ENCODE assay signal across 27 cellular contexts in genomic region chr7:121303422-121304171, GRCh38. TPM values are rescaled to one million over a fixed set of nuclear protein-coding genes. Genes with fewer than 3 reads are reported as not detected.
DNase-seq lines count a peak whose midpoint lies in the region; ATAC-seq and TF ChIP-seq lines count a peak whose summit lies in the region.
"Had no signal": no experiment of that assay in that cellular context is flagged by ENCODE, and none has a peak within 500 bp of the region (broad histone marks: within the 10 kb centered on the region; RNA-seq: fewer than 3 reads in every experiment).

No MANE protein-coding gene starts in this region.

- no peaks in the 10 kb centered on the region for H3K27me3 Mint-ChIP-seq in endodermal cell (ENCODE audit: insufficient read depth)
- no peaks in the 10 kb centered on the region for H3K27me3 Mint-ChIP-seq in stimulated activated memory B cell treated with anti-CD40 and anti-IgM and Interleukin-4, amounts not matched to agents 10 μg/mL and 1 μg/mL and 100 μg/mL, for 72 hours
- H3K27me3 Mint-ChIP-seq: activated naive CD4-positive, alpha-beta T cell treated with anti-CD3 and anti-CD28 coated beads, Interleukin-2, amount 10 ng/mL, durations not matched to agents 7 days and 5 days had no signal

- H3K9me3 Mint-ChIP-seq in endodermal cell, result no peaks in the 10 kb centered on the region
- no peaks in the 10 kb centered on the region for H3K9me3 Mint-ChIP-seq in stimulated activated memory B cell treated with anti-CD40 and anti-IgM and Interleukin-4, amounts not matched to agents 10 μg/mL and 1 μg/mL and 100 μg/mL, for 72 hours
- H3K9me3 Mint-ChIP-seq: activated naive CD4-positive, alpha-beta T cell treated with anti-CD3 and anti-CD28 coated beads, Interleukin-2, amount 10 ng/mL, durations not matched to agents 7 days and 5 days; neural crest cell; stimulated activated effector memory CD8-positive, alpha-beta T cell treated with anti-CD3 and anti-CD28 coated beads, Interleukin-12 subunit alpha, Interleukin-12 subunit beta, amount 100 ng/mL, for 72 hours had no signal

- ATAC-seq in stimulated activated memory B cell treated with anti-CD40 and anti-IgM and Interleukin-4, amounts not matched to agents 10 μg/mL and 1 μg/mL and 100 μg/mL, for 72 hours, result no peak
- ATAC-seq in Right ventricle myocardium superior (ENCODE audit: poor library complexity), result no peak
- ATAC-seq in GM21619 (IDR thresholded peaks at IDR 0.05; ENCODE audit: unreplicated experiment), result no peak
- ATAC-seq: activated CD4-positive, alpha-beta T cell treated with anti-CD3 and anti-CD28 coated beads for 36 hours; activated CD8-positive, alpha-beta T cell treated with anti-CD3 and anti-CD28 coated beads, Interleukin-2, amount 10 ng/mL, durations not matched to agents 7 days and 5 days; left lung; pancreas; stimulated activated effector memory CD8-positive, alpha-beta T cell treated with anti-CD3 and anti-CD28 coated beads, Interleukin-12 subunit alpha, Interleukin-12 subunit beta, amount 100 ng/mL, for 72 hours had no signal

- H3K4me1 ChIP-seq in endodermal cell (ENCODE audit: control insufficient read depth, insufficient read depth, low read length), result peaks cover 2% of the 10 kb centered on the region
- H3K4me1 ChIP-seq: pancreas had no signal

- peak overlapping the region; percentile 54 for H3K4me3 ChIP-seq in SK-N-MC
- H3K4me3 ChIP-seq in endodermal cell (ENCODE audit: low read length), result no peak overlapping the region
- H3K4me3 ChIP-seq: left lung, pancreas, PC-9 had no signal

- H3K27me3 ChIP-seq in endodermal cell (ENCODE audit: control insufficient read depth, insufficient read depth, low read length, poor library complexity, severe bottlenecking), result no peaks in the 10 kb centered on the region
- H3K27me3 ChIP-seq: left lung, pancreas had no signal

- no peak overlapping the region for H3K4me3 Mint-ChIP-seq in endodermal cell
- H3K4me3 Mint-ChIP-seq in stimulated activated memory B cell treated with anti-CD40 and anti-IgM and Interleukin-4, amounts not matched to agents 10 μg/mL and 1 μg/mL and 100 μg/mL, for 72 hours, result no peak overlapping the region
- H3K4me3 Mint-ChIP-seq: activated CD4-positive, alpha-beta T cell treated with anti-CD3 and anti-CD28 coated beads for 36 hours; activated CD8-positive, alpha-beta T cell treated with anti-CD3 and anti-CD28 coated beads, Interleukin-2, amount 10 ng/mL, durations not matched to agents 7 days and 5 days; activated naive CD4-positive, alpha-beta T cell treated with anti-CD3 and anti-CD28 coated beads, Interleukin-2, amount 10 ng/mL, durations not matched to agents 7 days and 5 days; neural crest cell; stimulated activated effector memory CD8-positive, alpha-beta T cell treated with anti-CD3 and anti-CD28 coated beads, Interleukin-12 subunit alpha, Interleukin-12 subunit beta, amount 100 ng/mL, for 72 hours had no signal

- H3K27ac Mint-ChIP-seq in endodermal cell, result no peak overlapping the region
- peak overlapping the region; percentile 49 for H3K27ac Mint-ChIP-seq in stimulated activated memory B cell treated with anti-CD40 and anti-IgM and Interleukin-4, amounts not matched to agents 10 μg/mL and 1 μg/mL and 100 μg/mL, for 72 hours
- H3K27ac Mint-ChIP-seq: activated CD4-positive, alpha-beta T cell treated with anti-CD3 and anti-CD28 coated beads for 36 hours; activated CD8-positive, alpha-beta T cell treated with anti-CD3 and anti-CD28 coated beads, Interleukin-2, amount 10 ng/mL, durations not matched to agents 7 days and 5 days; activated naive CD4-positive, alpha-beta T cell treated with anti-CD3 and anti-CD28 coated beads, Interleukin-2, amount 10 ng/mL, durations not matched to agents 7 days and 5 days; stimulated activated effector memory CD8-positive, alpha-beta T cell treated with anti-CD3 and anti-CD28 coated beads, Interleukin-12 subunit alpha, Interleukin-12 subunit beta, amount 100 ng/mL, for 72 hours had no signal

- peak; percentile 30 for DNase-seq in DMS 273 (lab: John Stamatoyannopoulos, UW; ENCODE audit: unreplicated experiment)
- DNase-seq in DMS 273 treated with DMSO at 0.1 percent for 48 hours (lab: John Stamatoyannopoulos, UW), result no peak
- no peak for DNase-seq in SK-N-MC (ENCODE audit: low read depth, low spot score)
- DNase-seq in endodermal cell, result no peak
- no peak for DNase-seq in Right ventricle myocardium superior
- no peak for DNase-seq in NCI-H2107 (lab: John Stamatoyannopoulos, UW)
- DNase-seq: activated CD4-positive, alpha-beta T cell treated with anti-CD3 and anti-CD28 coated beads for 36 hours; activated CD8-positive, alpha-beta T cell treated with anti-CD3 and anti-CD28 coated beads, Interleukin-2, amount 10 ng/mL, durations not matched to agents 7 days and 5 days; activated naive CD4-positive, alpha-beta T cell treated with anti-CD3 and anti-CD28 coated beads, Interleukin-2, amount 10 ng/mL, durations not matched to agents 7 days and 5 days; amniotic stem cell; C1 segment of cervical spinal cord; hypothalamus; left lung; mesenchymal stem cell; NCI-H2029 treated with DMSO at 0.1 percent for 48 hours; NCI-H2227 treated with DMSO at 0.1 percent for 48 hours; pancreas; PC-9; substantia nigra had no signal

- H3K27ac ChIP-seq in SK-N-MC, result no peak overlapping the region; the same call in 1 of the 2 replicates
- H3K27ac ChIP-seq in endodermal cell (ENCODE audit: low read depth, low read length), result no peak overlapping the region
- H3K27ac ChIP-seq: 22Rv1, left lung, pancreas, PC-9 had no signal

- intact Hi-C loops in Right ventricle myocardium superior (cut with DNase I), result no loop called here

- TF ChIP-seq CTCF in endodermal cell (conservative IDR thresholded peaks at IDR 0.05), result peak; percentile 49

- no peaks in the 10 kb centered on the region for H3K36me3 Mint-ChIP-seq in endodermal cell (ENCODE audit: low read depth)
- H3K36me3 Mint-ChIP-seq in stimulated activated memory B cell treated with anti-CD40 and anti-IgM and Interleukin-4, amounts not matched to agents 10 μg/mL and 1 μg/mL and 100 μg/mL, for 72 hours, result peaks cover 48% of the 10 kb centered on the region
- H3K36me3 Mint-ChIP-seq: activated naive CD4-positive, alpha-beta T cell treated with anti-CD3 and anti-CD28 coated beads, Interleukin-2, amount 10 ng/mL, durations not matched to agents 7 days and 5 days; stimulated activated effector memory CD8-positive, alpha-beta T cell treated with anti-CD3 and anti-CD28 coated beads, Interleukin-12 subunit alpha, Interleukin-12 subunit beta, amount 100 ng/mL, for 72 hours had no signal

- H3K4me1 Mint-ChIP-seq in endodermal cell, result peaks cover 6% of the 10 kb centered on the region
- peaks cover 54% of the 10 kb centered on the region for H3K4me1 Mint-ChIP-seq in stimulated activated memory B cell treated with anti-CD40 and anti-IgM and Interleukin-4, amounts not matched to agents 10 μg/mL and 1 μg/mL and 100 μg/mL, for 72 hours
- H3K4me1 Mint-ChIP-seq: activated naive CD4-positive, alpha-beta T cell treated with anti-CD3 and anti-CD28 coated beads, Interleukin-2, amount 10 ng/mL, durations not matched to agents 7 days and 5 days had no signal

- WGBS in endodermal cell (ENCODE audit: insufficient coverage in 1 of 2, insufficient read length in 1 of 2), 2 experiments, result 93 to 100% methylated on average over 2 to 6 of the region's 6 CpGs

- H3K9ac ChIP-seq in SK-N-MC (ENCODE audit: insufficient read length) (no peak overlapping the region), endodermal cell (ENCODE audit: extremely low read depth, low read length, poor library complexity, severe bottlenecking) (no peak overlapping the region)

- H3K9me3 ChIP-seq in SK-N-MC (ENCODE audit: low read depth, low read length) (no peaks in the 10 kb centered on the region), endodermal cell (ENCODE audit: control insufficient read depth, low read length) (no peaks in the 10 kb centered on the region)
- H3K9me3 ChIP-seq: left lung, pancreas had no signal

- H3K36me3 ChIP-seq in SK-N-MC (ENCODE audit: insufficient read depth, low read length) (no peaks in the 10 kb centered on the region), endodermal cell (ENCODE audit: control insufficient read depth, insufficient read depth, low read length) (no peaks in the 10 kb centered on the region)
- H3K36me3 ChIP-seq: left lung, pancreas had no signal

RNA-seq across cellular contexts. Expression of gene WNT16, which starts 25.2 kb away (rescaled TPM):
- under 1 TPM; 0.57 to 0.93 TPM for total RNA-seq in endodermal cell
- 0.18 TPM for polyA plus RNA-seq in endodermal cell (2013, experiment 1 of 2)
- polyA plus RNA-seq in endodermal cell (2013, experiment 2 of 2), result not detected
- total RNA-seq in Right ventricle myocardium superior, result not detected
- total RNA-seq: activated CD4-positive, alpha-beta T cell treated with anti-CD3 and anti-CD28 coated beads for 36 hours; activated CD8-positive, alpha-beta T cell treated with anti-CD3 and anti-CD28 coated beads, Interleukin-2, amount 10 ng/mL, durations not matched to agents 7 days and 5 days; glomerular endothelial cell; left lung; MCF 10A; neural crest cell; PC-9; T-helper 2 cell treated with Interferon-gamma antibody and Interleukin-4, amounts not matched to agents 100 ng/mL and 5 ng/mL, for 36 hours had no signal
